ENCODE assay signal across 12 cellular contexts in genomic region chr2:8277921-8278571, GRCh38.
DNase-seq lines count a peak whose midpoint lies in the region; ATAC-seq, FAIRE-seq and TF ChIP-seq lines count a peak whose summit lies in the region.
"Had no signal": no experiment of that assay in that cellular context is flagged by ENCODE, and none has a peak within 500 bp of the region (broad histone marks: within the 10 kb centered on the region; RNA-seq: fewer than 3 reads in every experiment).

No MANE protein-coding gene starts in this region.

- no peak for FAIRE-seq in H1 (lab: Jason Lieb, UNC)
- FAIRE-seq: A204.1 had no signal

- no peak overlapping the region for H2BK15ac ChIP-seq in H1 (ENCODE audit: low read length)

- H3K27ac ChIP-seq in H1 (ENCODE audit: low read depth, low read length): no peak overlapping the region
- peak overlapping the region; percentile 48 for H3K27ac ChIP-seq in thoracic aorta

- POLR2A ChIA-PET in activated CD4-positive, alpha-beta memory T cell treated with anti-CD3 and anti-CD28 coated beads for 36 hours (lab: Charles Lee): interaction anchor here (1.1 kb wide), 1 partner anchor 237 kb away, joined by 4 read pairs; no protein-coding TSS in a partner anchor
- POLR2A ChIA-PET in activated CD4-positive, alpha-beta memory T cell treated with anti-CD3 and anti-CD28 coated beads, Interleukin-2, amount 10 ng/mL, durations not matched to agents 7 days and 5 days (lab: Charles Lee): interaction anchor here (0.9 to 1.4 kb wide), 4 partner anchors 11 to 404 kb away, joined by 3 to 4 read pairs (median 4); partner anchors contain the start of gene ID2
- POLR2A ChIA-PET in H1 (lab: Charles Lee; ENCODE audit: partially characterized antibody): no interaction called here

- H3K9me3 Mint-ChIP-seq in activated CD4-positive, alpha-beta memory T cell treated with anti-CD3 and anti-CD28 coated beads for 36 hours: peaks cover 10% of the 10 kb centered on the region
- no peaks in the 10 kb centered on the region for H3K9me3 Mint-ChIP-seq in activated CD4-positive, alpha-beta memory T cell treated with anti-CD3 and anti-CD28 coated beads, Interleukin-2, amount 10 ng/mL, durations not matched to agents 7 days and 5 days
- H3K9me3 Mint-ChIP-seq: activated naive CD4-positive, alpha-beta T cell treated with anti-CD3 and anti-CD28 coated beads, Interleukin-2, amount 50 U/mL, for 24 hours had no signal

- H3K27ac Mint-ChIP-seq in activated CD4-positive, alpha-beta memory T cell treated with anti-CD3 and anti-CD28 coated beads for 36 hours: no peak overlapping the region
- no peak overlapping the region for H3K27ac Mint-ChIP-seq in activated CD4-positive, alpha-beta memory T cell treated with anti-CD3 and anti-CD28 coated beads, Interleukin-2, amount 10 ng/mL, durations not matched to agents 7 days and 5 days

- no peak overlapping the region for H3K9ac ChIP-seq in H1 (replicated peaks in 1 of 4; ENCODE audit: extremely low read depth in 1 of 4, low read depth in 3 of 4, low read length in 3 of 4)

- H3K4me3 ChIP-seq in H1 (ENCODE audit: extremely low read depth in 1 of 4, insufficient read depth in 2 of 4, low read depth in 3 of 4, low read length in 4 of 4) (no peak overlapping the region), thoracic aorta (peak overlapping the region; percentile 45), MG63 (no peak overlapping the region)

- 86% methylated on average over 10 of the region's 10 CpGs; no CpG with 5 or more reads in 1 of the 2 experiments for WGBS in H1 (ENCODE audit: extremely low coverage in 1 of 2, insufficient coverage in 1 of 2, insufficient read length in 1 of 2, insufficient replicate concordance in 2 of 2, low coverage in 1 of 2, low lambda C conversion rate in 2 of 2, missing lambda C conversion rate in 1 of 2), 2 experiments

- H3K23ac ChIP-seq in H1 (ENCODE audit: insufficient read length): no peak overlapping the region

- H3K9me3 ChIP-seq in H1 (ENCODE audit: insufficient read depth in 2 of 2, low read depth in 1 of 2, low read length in 1 of 2) (no peaks in the 10 kb centered on the region), thoracic aorta (no peaks in the 10 kb centered on the region), MG63 (no peaks in the 10 kb centered on the region)

- no peak overlapping the region for H2BK20ac ChIP-seq in H1 (ENCODE audit: low read length)

- no peaks in the 10 kb centered on the region for H3K27me3 Mint-ChIP-seq in activated CD4-positive, alpha-beta memory T cell treated with anti-CD3 and anti-CD28 coated beads for 36 hours
- H3K27me3 Mint-ChIP-seq in activated CD4-positive, alpha-beta memory T cell treated with anti-CD3 and anti-CD28 coated beads, Interleukin-2, amount 10 ng/mL, durations not matched to agents 7 days and 5 days: peaks cover 4% of the 10 kb centered on the region
- H3K27me3 Mint-ChIP-seq: activated naive CD4-positive, alpha-beta T cell treated with anti-CD3 and anti-CD28 coated beads, Interleukin-2, amount 50 U/mL, for 24 hours had no signal

- peaks cover 0 to 2% (median 0%) of the 10 kb centered on the region in 4 experiments; a peak in 2 of 7 replicates for H3K4me1 ChIP-seq in H1 (replicated peaks in 1 of 4; ENCODE audit: control insufficient read depth in 3 of 4, insufficient read depth in 4 of 4, low read length in 3 of 4)
- peaks cover 11 to 16% of the 10 kb centered on the region in 2 donors for H3K4me1 ChIP-seq in thoracic aorta (ENCODE audit: control insufficient read depth in 1 of 2, low read depth in 2 of 2)

- no peak overlapping the region for H3K18ac ChIP-seq in H1 (ENCODE audit: extremely low read depth, low read length)

- H3K27me3 ChIP-seq in H1 (replicated peaks in 1 of 4; ENCODE audit: control insufficient read depth in 3 of 4, extremely low read depth in 1 of 4, insufficient read depth in 3 of 4, low read length in 3 of 4) (no peaks in the 10 kb centered on the region; a peak in 1 of 7 replicates), thoracic aorta (replicated peaks; ENCODE audit: insufficient read depth) (no peaks in the 10 kb centered on the region), MG63 (no peaks in the 10 kb centered on the region)

- no peak for TF ChIP-seq EP300 in H1 (IDR thresholded peaks at IDR 0.05; ENCODE audit: borderline replicate concordance in 1 of 2, low read depth in 2 of 2, low read length in 2 of 2)

- H2AFZ ChIP-seq in H1 (ENCODE audit: low read length): no peak overlapping the region

- CTCF ChIA-PET in activated CD4-positive, alpha-beta memory T cell treated with anti-CD3 and anti-CD28 coated beads for 36 hours (lab: Charles Lee): no interaction called here
- CTCF ChIA-PET in activated CD4-positive, alpha-beta memory T cell treated with anti-CD3 and anti-CD28 coated beads, Interleukin-2, amount 10 ng/mL, durations not matched to agents 7 days and 5 days (lab: Charles Lee): no interaction called here
- CTCF ChIA-PET in H1 (lab: Charles Lee; ENCODE audit: partially characterized antibody): interaction anchor here (0.8 to 0.9 kb wide), 2 partner anchors 145 to 1161 kb away, joined by 3 read pairs; no protein-coding TSS in a partner anchor

- no peaks in the 10 kb centered on the region for H3K79me2 ChIP-seq in H1 (ENCODE audit: control insufficient read depth in 1 of 2, insufficient read depth in 2 of 2, low read length in 2 of 2)

- peaks cover 5% of the 10 kb centered on the region for H3K36me3 Mint-ChIP-seq in activated CD4-positive, alpha-beta memory T cell treated with anti-CD3 and anti-CD28 coated beads for 36 hours
- peaks cover 10% of the 10 kb centered on the region for H3K36me3 Mint-ChIP-seq in activated CD4-positive, alpha-beta memory T cell treated with anti-CD3 and anti-CD28 coated beads, Interleukin-2, amount 10 ng/mL, durations not matched to agents 7 days and 5 days (ENCODE audit: low read depth)
- H3K36me3 Mint-ChIP-seq: activated naive CD4-positive, alpha-beta T cell treated with anti-CD3 and anti-CD28 coated beads, Interleukin-2, amount 50 U/mL, for 24 hours had no signal

- TF ChIP-seq CTCF in H1 (IDR thresholded peaks at IDR 0.05; ENCODE audit: control extremely low read depth in 1 of 3, insufficient read depth in 1 of 3, low read depth in 1 of 3, low read length in 3 of 3): no peak
- TF ChIP-seq CTCF in thoracic aorta (IDR thresholded peaks at IDR 0.05): no peak

- intact Hi-C loops in activated CD4-positive, alpha-beta memory T cell treated with anti-CD3 and anti-CD28 coated beads for 36 hours (cut with micrococcal nuclease): no loop called here

- H4K8ac ChIP-seq in H1 (ENCODE audit: extremely low read depth, insufficient read depth, low read length): peak overlapping the region; percentile 16; the same call in 1 of the 2 replicates

- peak overlapping the region; percentile 32 for H4K91ac ChIP-seq in H1 (replicated peaks; ENCODE audit: insufficient read length, low read length)

- H3K56ac ChIP-seq in H1 (replicated peaks; ENCODE audit: insufficient read length, low read depth, low read length): no peak overlapping the region

- H2BK120ac ChIP-seq in H1 (replicated peaks; ENCODE audit: low read depth, low read length): no peak overlapping the region

- H3K79me1 ChIP-seq in H1 (ENCODE audit: low read depth, low read length): no peaks in the 10 kb centered on the region

- H2AK5ac ChIP-seq in H1 (ENCODE audit: low read depth, low read length): no peak overlapping the region

- no peak overlapping the region for H3K14ac ChIP-seq in H1 (ENCODE audit: insufficient read length)

- ATAC-seq in HG03378 (IDR thresholded peaks at IDR 0.05; ENCODE audit: unreplicated experiment) (peak; percentile 62), thoracic aorta (ENCODE audit: insufficient number of reproducible peaks, low FRiP score, low read depth) (no peak)

- no peak overlapping the region for H2BK5ac ChIP-seq in H1 (ENCODE audit: low read depth, low read length)

- H4K5ac ChIP-seq in H1 (ENCODE audit: insufficient read length, low read depth, low read length): no peak overlapping the region

- no peaks in the 10 kb centered on the region for H3K23me2 ChIP-seq in H1 (ENCODE audit: low read depth, low read length)

- no peak overlapping the region for H3K4ac ChIP-seq in H1 (replicated peaks; ENCODE audit: insufficient read length, low read depth, low read length)

- no peaks in the 10 kb centered on the region for H3K36me3 ChIP-seq in H1 (ENCODE audit: control insufficient read depth in 2 of 4, insufficient read depth in 4 of 4, low read length in 3 of 4)
- H3K36me3 ChIP-seq in thoracic aorta: no peaks in the 10 kb centered on the region
- H3K36me3 ChIP-seq in MG63: no peaks in the 10 kb centered on the region

- no peak for TF ChIP-seq POLR2A in H1 (IDR thresholded peaks at IDR 0.05; ENCODE audit: control extremely low read depth in 1 of 2, low read depth in 2 of 2, low read length in 2 of 2)

- H2BK12ac ChIP-seq in H1 (ENCODE audit: low read depth, low read length): no peak overlapping the region

- no peak overlapping the region for H3K4me2 ChIP-seq in H1 (ENCODE audit: insufficient read depth in 1 of 2, low read depth in 2 of 2, low read length in 2 of 2)

- H3K4me3 Mint-ChIP-seq in activated CD4-positive, alpha-beta memory T cell treated with anti-CD3 and anti-CD28 coated beads for 36 hours: peak overlapping the region; percentile 22
- H3K4me3 Mint-ChIP-seq in activated CD4-positive, alpha-beta memory T cell treated with anti-CD3 and anti-CD28 coated beads, Interleukin-2, amount 10 ng/mL, durations not matched to agents 7 days and 5 days: no peak overlapping the region
- H3K4me3 Mint-ChIP-seq: activated naive CD4-positive, alpha-beta T cell treated with anti-CD3 and anti-CD28 coated beads, Interleukin-2, amount 50 U/mL, for 24 hours had no signal

- TF ChIP-seq RAD21 in H1 (IDR thresholded peaks at IDR 0.05 in 1 of 2, conservative IDR thresholded peaks at IDR 0.05 in 1 of 2; ENCODE audit: low read depth in 2 of 2, low read length in 2 of 2): no peak

- DNase-seq in activated CD4-positive, alpha-beta memory T cell treated with anti-CD3 and anti-CD28 coated beads for 36 hours: no peak
- no peak for DNase-seq in activated CD4-positive, alpha-beta memory T cell treated with anti-CD3 and anti-CD28 coated beads, Interleukin-2, amount 10 ng/mL, durations not matched to agents 7 days and 5 days
- no peak for DNase-seq in H1 (ENCODE audit: low read depth in 1 of 2, low spot score in 2 of 2)
- no peak for DNase-seq in thoracic aorta (ENCODE audit: low spot score)
- DNase-seq in stimulated activated CD4-positive, alpha-beta T cell treated with anti-CD3 and anti-CD28 coated beads, Interleukin-2, amount 100 ng/mL, for 24 hours: no peak
- no peak for DNase-seq in MG63
- no peak for DNase-seq in RKO (ENCODE audit: low spot score)
- DNase-seq: activated CD4-positive, CD25-positive, alpha-beta regulatory T cell treated with anti-CD3 and anti-CD28 coated beads, Interleukin-2, amount 50 U/mL, for 72 hours; effector memory CD4-positive, alpha-beta T cell had no signal

- H3K4me1 Mint-ChIP-seq in activated CD4-positive, alpha-beta memory T cell treated with anti-CD3 and anti-CD28 coated beads for 36 hours (ENCODE audit: low read depth): peaks cover 30% of the 10 kb centered on the region
- H3K4me1 Mint-ChIP-seq in activated CD4-positive, alpha-beta memory T cell treated with anti-CD3 and anti-CD28 coated beads, Interleukin-2, amount 10 ng/mL, durations not matched to agents 7 days and 5 days: peaks cover 45% of the 10 kb centered on the region

- no peaks in the 10 kb centered on the region for H4K20me1 ChIP-seq in H1 (replicated peaks in 1 of 2; ENCODE audit: control insufficient read depth in 1 of 2, insufficient read depth in 2 of 2, low read length in 2 of 2)
